Comparison of ENCODE assay signal across 19 cellular contexts in genomic region chr4:102387552-102388150, GRCh38. TPM values are rescaled to one million over a fixed set of nuclear protein-coding genes. Genes with fewer than 3 reads are reported as not detected.
DNase-seq lines count a peak whose midpoint lies in the region; FAIRE-seq and TF ChIP-seq lines count a peak whose summit lies in the region.
"Had no signal": no experiment of that assay in that cellular context is flagged by ENCODE, and none has a peak within 500 bp of the region (broad histone marks: within the 10 kb centered on the region; RNA-seq: fewer than 3 reads in every experiment).

No MANE protein-coding gene starts in this region.

- no peaks in the 10 kb centered on the region for H3K36me3 ChIP-seq in kidney (ENCODE audit: control insufficient read depth in 1 of 2, insufficient read depth in 2 of 2, low read length in 2 of 2)

- H3K4me3 ChIP-seq in kidney (ENCODE audit: low read length in 2 of 2): no peak overlapping the region
- H3K4me3 ChIP-seq: K562 had no signal

- H3K27ac ChIP-seq in kidney (ENCODE audit: low read depth in 2 of 2, low read length in 2 of 2): no peak overlapping the region

- FAIRE-seq in kidney (lab: Jason Lieb, UNC): no peak
- FAIRE-seq: GM12892, K562, RCC 7860 had no signal

- intact Hi-C loops in kidney (cut with DNase I): no loop called here

- DNase-seq in ELF-1 (ENCODE audit: low read depth, low spot score) (peak; percentile 42), NAMALWA (ENCODE audit: low spot score) (peak; percentile 2), cerebellum (ENCODE audit: low spot score) (peak; percentile 48), iPS-NIHi7 (ENCODE audit: extremely low spot score) (peak; percentile 19), KBM-7 (no peak), NCI-H1092 treated with DMSO at 0.1 percent for 48 hours (lab: John Stamatoyannopoulos, UW) (no peak), kidney (no peak)
- DNase-seq in activated CD4-positive, CD25-positive, alpha-beta regulatory T cell treated with anti-CD3 and anti-CD28 coated beads, Interleukin-2, amount 50 U/mL, for 72 hours: no peak
- DNase-seq: ACHN; CD8-positive, alpha-beta T cell; HFFc6; NCI-H1105 treated with DMSO at 0.1 percent for 48 hours; NCI-H1930; NCI-H2171 treated with DMSO at 0.1 percent for 48 hours; NCI-H510A treated with DMSO at 0.1 percent for 48 hours; SHP77 treated with DMSO at 0.1 percent for 48 hours had no signal

- H3K9me3 ChIP-seq in kidney (ENCODE audit: control insufficient read depth in 1 of 2, low read length in 2 of 2): no peaks in the 10 kb centered on the region

- in situ Hi-C loops in KBM-7 (cut with MboI; ENCODE audit: low pct_unique_long_range_greater_than_20kb, low sequenced_read_pairs): no loop called here

- H3K4me1 ChIP-seq in kidney (ENCODE audit: control insufficient read depth in 1 of 2, insufficient read depth in 1 of 2, low read depth in 1 of 2, low read length in 2 of 2): no peaks in the 10 kb centered on the region

- H3K9ac ChIP-seq in kidney (ENCODE audit: low read length in 2 of 2): no peak overlapping the region

- TF ChIP-seq CTCF in kidney (IDR thresholded peaks at IDR 0.05; ENCODE audit: borderline replicate concordance, extremely low read depth, insufficient read depth): no peak

RNA-seq across cellular contexts. Expression of gene SLC39A8, which starts 42.4 kb away (rescaled TPM):
- total RNA-seq in cerebellum: 8.7 TPM
- total RNA-seq in kidney: 19.7 TPM
- 7.1 TPM for polyA plus RNA-seq in kidney (ENCODE audit: insufficient read depth, low read depth, low replicate concordance)

Comparison
In these comparisons a context has a peak if more than half of its experiments do, and no peak if none do; other contexts are left out.
1. DNase-seq: peak in ELF-1 (single experiment), NAMALWA (single experiment), cerebellum (single experiment) and iPS-NIHi7 (single experiment); none in KBM-7 (single experiment), NCI-H1092 treated with DMSO at 0.1 percent for 48 hours (single experiment), activated CD4-positive, CD25-positive, alpha-beta regulatory T cell treated with anti-CD3 and anti-CD28 coated beads, Interleukin-2, amount 50 U/mL, for 72 hours (single experiment) and kidney (single experiment).